20 cellular contexts compared by ENCODE assay signal in genomic region chr12:79659961-79660431, GRCh38. TPM values are rescaled to one million over a fixed set of nuclear protein-coding genes. Genes with fewer than 3 reads are reported as not detected.
A peak's percentile ranks its signal among the peaks of the same experiment; 100 is the strongest.
DNase-seq lines count a peak whose midpoint lies in the region; FAIRE-seq and TF ChIP-seq lines count a peak whose summit lies in the region.
"Had no signal": no experiment of that assay in that cellular context is flagged by ENCODE, and none has a peak within 500 bp of the region (broad histone marks: within the 10 kb centered on the region; RNA-seq: fewer than 3 reads in every experiment).

No MANE protein-coding gene starts in this region.

- H3F3A ChIP-seq in PC-9 (ENCODE audit: insufficient read depth, low read depth): peaks cover 9% of the 10 kb centered on the region

- H3K27me3 Mint-ChIP-seq in progenitor cell of endocrine pancreas: no peaks in the 10 kb centered on the region
- H3K27me3 Mint-ChIP-seq: IgD-negative memory B cell had no signal

- no peaks in the 10 kb centered on the region for H3K9me2 ChIP-seq in PC-9 (ENCODE audit: insufficient read depth)

- H3K9me3 ChIP-seq in PC-9 (ENCODE audit: insufficient read depth, low read depth) (no peaks in the 10 kb centered on the region), SJCRH30 (replicated peaks) (no peaks in the 10 kb centered on the region)

- POLR2A ChIA-PET in PC-9 (lab: Charles Lee; ENCODE audit: unreplicated experiment): no interaction called here

- H3K36me3 Mint-ChIP-seq in progenitor cell of endocrine pancreas (ENCODE audit: insufficient read depth): peaks cover 19% of the 10 kb centered on the region
- H3K36me3 Mint-ChIP-seq: CD8-positive, alpha-beta T cell had no signal

- CTCF ChIA-PET in PC-9 (lab: Charles Lee): no interaction called here

- H3K9me3 Mint-ChIP-seq in progenitor cell of endocrine pancreas (ENCODE audit: low read depth): peaks cover 4% of the 10 kb centered on the region
- H3K9me3 Mint-ChIP-seq: CD8-positive, alpha-beta T cell; IgD-negative memory B cell had no signal

- no peak overlapping the region for H3K4me2 ChIP-seq in PC-9

- H3K4me3 ChIP-seq in PC-9 (no peak overlapping the region), fibroblast of villous mesenchyme (ENCODE audit: low read depth, low read length) (no peak overlapping the region), SJCRH30 (no peak overlapping the region)

- intact Hi-C loops in PC-9 (cut with micrococcal nuclease; ENCODE audit: unreplicated experiment): no loop called here

- peaks cover 100% of the 10 kb centered on the region for H3K79me2 ChIP-seq in PC-9 (ENCODE audit: low read depth)

- H3K4me1 Mint-ChIP-seq in progenitor cell of endocrine pancreas (ENCODE audit: low read depth): peaks cover 12% of the 10 kb centered on the region

- peak overlapping the region; percentile 0 for H3K27ac Mint-ChIP-seq in progenitor cell of endocrine pancreas
- H3K27ac Mint-ChIP-seq: CD8-positive, alpha-beta T cell; IgD-negative memory B cell had no signal

- 0 out of 2 replicates have a peak overlapping the region, but pooled peaks have one; percentile 10 for H3K27ac ChIP-seq in PC-9
- no peak overlapping the region for H3K27ac ChIP-seq in SJCRH30

- no TSS peak for BruUV-seq in PC-9 (replicated peaks; lab: Mats Ljungman, UMichigan)

- DNase-seq in NCI-H526 (lab: John Stamatoyannopoulos, UW): peak; percentile 11 to 21
- DNase-seq in NCI-H526 treated with DMSO at 0.1 percent for 48 hours (lab: John Stamatoyannopoulos, UW): no peak
- DNase-seq in PC-9: no peak
- DNase-seq in fibroblast of villous mesenchyme (ENCODE audit: low read depth): peak; percentile 12
- no peak for DNase-seq in progenitor cell of endocrine pancreas (ENCODE audit: low spot score, unreplicated experiment)
- DNase-seq in GM19239 (ENCODE audit: insufficient read length, low spot score): no peak
- no peak for DNase-seq in SJCRH30
- DNase-seq in activated CD4-positive, alpha-beta T cell treated with anti-CD3 and anti-CD28 coated beads, Interleukin-2, amount 50 U/mL, for 1 hour: no peak
- DNase-seq: activated CD4-positive, alpha-beta T cell treated with anti-CD3 and anti-CD28 coated beads, Interleukin-2, amount 50 U/mL, for 48 hours; CD8-positive, alpha-beta T cell; central memory CD4-positive, alpha-beta T cell; H7; midbrain; NCI-H1048; NCI-H2171 treated with DMSO at 0.1 percent for 48 hours; nucleus accumbens; stimulated activated naive CD4-positive, alpha-beta T cell; trophoblast cell had no signal

- H3K4me1 ChIP-seq in PC-9 (replicated peaks; ENCODE audit: insufficient read depth): no peaks in the 10 kb centered on the region
- H3K4me1 ChIP-seq in SJCRH30: no peaks in the 10 kb centered on the region

- FAIRE-seq in GM19239 (lab: Jason Lieb, UNC): no peak
- FAIRE-seq: TTC549 had no signal

- no peaks in the 10 kb centered on the region for H3K27me3 ChIP-seq in PC-9 (ENCODE audit: insufficient read depth, low read depth)
- no peaks in the 10 kb centered on the region for H3K27me3 ChIP-seq in SJCRH30

- H3K4me3 Mint-ChIP-seq in progenitor cell of endocrine pancreas (ENCODE audit: low read depth): peak overlapping the region; percentile 5
- H3K4me3 Mint-ChIP-seq: CD8-positive, alpha-beta T cell; IgD-negative memory B cell had no signal

- no peak overlapping the region for H2AFZ ChIP-seq in PC-9

- peaks cover 18% of the 10 kb centered on the region; the same call in 1 of the 2 replicates for H4K20me1 ChIP-seq in PC-9 (ENCODE audit: insufficient read depth)

- TF ChIP-seq CTCF in PC-9 (conservative IDR thresholded peaks at IDR 0.05) (no peak), fibroblast of villous mesenchyme (IDR thresholded peaks at IDR 0.05; ENCODE audit: insufficient read depth, low read depth, low read length) (no peak), progenitor cell of endocrine pancreas (IDR thresholded peaks at IDR 0.05; ENCODE audit: unreplicated experiment) (no peak)

- H3K36me3 ChIP-seq in PC-9 (ENCODE audit: low read depth) (peaks cover 16% of the 10 kb centered on the region), SJCRH30 (no peaks in the 10 kb centered on the region; the same call in 1 of the 2 replicates)

RNA-seq across cellular contexts. Expression of gene PAWR, which starts 30.8 kb away (rescaled TPM):
- 204 and 361 TPM in 2 replicates for total RNA-seq in PC-9 (2021)
- 48.0 and 64.3 TPM in 2 replicates for total RNA-seq in fibroblast of villous mesenchyme
- 85.7 and 92.3 TPM in 2 replicates for total RNA-seq in progenitor cell of endocrine pancreas
- 22.5 and 24.9 TPM in 2 replicates for total RNA-seq in SJCRH30 (2014; rRNA removed; shearing (Covaris generic))

Comparison
In these comparisons a context has a peak if more than half of its experiments do, and no peak if none do; other contexts are left out.
1. DNase-seq: peak in NCI-H526 (2 of 2) and fibroblast of villous mesenchyme (single experiment); none in NCI-H526 treated with DMSO at 0.1 percent for 48 hours (single experiment), PC-9 (0 of 2), progenitor cell of endocrine pancreas (single experiment), GM19239 (single experiment), SJCRH30 (0 of 2) and activated CD4-positive, alpha-beta T cell treated with anti-CD3 and anti-CD28 coated beads, Interleukin-2, amount 50 U/mL, for 1 hour (single experiment).